20 cellular contexts compared by ENCODE assay signal in genomic region chr1:11109361-11109760, GRCh38.
"Had no signal": no experiment of that assay in that cellular context is flagged by ENCODE, and none has a peak within 500 bp of the region (broad histone marks: within the 10 kb centered on the region; RNA-seq: fewer than 3 reads in every experiment).

No MANE protein-coding gene starts in this region.

- ATAC-seq: activated CD8-positive, alpha-beta T cell treated with anti-CD3 and anti-CD28 coated beads for 36 hours; left ventricle myocardium superior had no signal

- H3K27ac Mint-ChIP-seq: activated CD4-positive, alpha-beta T cell treated with anti-CD3 and anti-CD28 coated beads, Interleukin-2, amount 10 ng/mL, durations not matched to agents 7 days and 5 days; activated CD8-positive, alpha-beta T cell treated with anti-CD3 and anti-CD28 coated beads for 36 hours; activated naive CD8-positive, alpha-beta T cell; immature natural killer cell; memory B cell had no signal

- H3K27ac ChIP-seq: adrenal gland, coronary artery, hepatocyte, tibial artery had no signal

- H3K4me1 Mint-ChIP-seq: activated CD4-positive, alpha-beta T cell treated with anti-CD3 and anti-CD28 coated beads, Interleukin-2, amount 10 ng/mL, durations not matched to agents 7 days and 5 days; immature natural killer cell; memory B cell had no signal

- H3K4me3 ChIP-seq: adrenal gland, coronary artery, hepatocyte, tibial artery had no signal

- FAIRE-seq: astrocyte, TTC549 had no signal

- H3K9me3 Mint-ChIP-seq: activated CD4-positive, alpha-beta T cell treated with anti-CD3 and anti-CD28 coated beads, Interleukin-2, amount 10 ng/mL, durations not matched to agents 7 days and 5 days; activated CD8-positive, alpha-beta T cell treated with anti-CD3 and anti-CD28 coated beads for 36 hours; immature natural killer cell; memory B cell had no signal

- H3K27me3 ChIP-seq: adrenal gland, hepatocyte, tibial artery had no signal

- H3K4me1 ChIP-seq: tibial artery had no signal

- H3K9me3 ChIP-seq: adrenal gland, tibial artery had no signal

- H3K4me3 Mint-ChIP-seq: activated CD4-positive, alpha-beta T cell treated with anti-CD3 and anti-CD28 coated beads, Interleukin-2, amount 10 ng/mL, durations not matched to agents 7 days and 5 days; activated CD8-positive, alpha-beta T cell treated with anti-CD3 and anti-CD28 coated beads for 36 hours; activated naive CD8-positive, alpha-beta T cell; immature natural killer cell; memory B cell had no signal

- DNase-seq: activated CD4-positive, alpha-beta T cell treated with anti-CD3 and anti-CD28 coated beads, Interleukin-2, amount 10 ng/mL, durations not matched to agents 7 days and 5 days; activated CD4-positive, CD25-positive, alpha-beta regulatory T cell treated with anti-CD3 and anti-CD28 coated beads, Interleukin-2, amount 50 U/mL, for 72 hours; activated CD8-positive, alpha-beta T cell treated with anti-CD3 and anti-CD28 coated beads for 36 hours; activated T-cell treated with anti-CD3 and anti-CD28 coated beads, Interleukin-2, amount 50 U/mL, for 1 hour; immature natural killer cell; kidney glomerular epithelial cell; left ventricle myocardium superior; occipital lobe; stimulated activated CD4-positive, alpha-beta T cell treated with anti-CD3 and anti-CD28 coated beads, Interleukin-4, amount 100 ng/mL, for 24 hours; stimulated activated naive CD4-positive, alpha-beta T cell treated with Interleukin-2 at 50 U/mL for 16 hours; T-helper 1 cell; tibial artery; WERI-Rb-1 had no signal

- H3K27me3 Mint-ChIP-seq: activated CD4-positive, alpha-beta T cell treated with anti-CD3 and anti-CD28 coated beads, Interleukin-2, amount 10 ng/mL, durations not matched to agents 7 days and 5 days; activated CD8-positive, alpha-beta T cell treated with anti-CD3 and anti-CD28 coated beads for 36 hours; activated naive CD8-positive, alpha-beta T cell; memory B cell had no signal
